36 cellular contexts compared by ENCODE assay signal in the genomic region with DNA sequence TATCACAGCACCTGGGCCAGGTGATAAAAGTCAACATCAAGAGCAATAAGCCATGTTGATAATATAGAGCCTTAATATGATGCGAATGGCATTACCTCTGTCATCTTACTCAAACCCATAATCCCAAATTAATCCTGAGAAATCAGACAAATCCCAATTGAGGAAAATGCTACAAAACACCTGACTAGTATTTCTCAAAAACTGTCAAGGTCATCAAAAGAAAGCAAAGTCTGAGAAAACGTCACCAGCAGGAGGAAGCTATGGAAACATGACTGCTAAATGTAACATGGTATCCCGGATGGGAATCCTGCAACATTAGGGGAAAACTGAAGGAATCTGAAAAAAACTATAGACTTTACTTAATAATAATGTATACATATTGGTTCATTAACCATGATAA. TPM values are rescaled to one million over a fixed set of nuclear protein-coding genes. Genes with fewer than 3 reads are reported as not detected.
"Had no signal": no experiment of that assay in that cellular context is flagged by ENCODE, and none has a peak within 500 bp of the region (broad histone marks: within the 10 kb centered on the region; RNA-seq: fewer than 3 reads in every experiment).

No MANE protein-coding gene starts in this region.

- H3K27me3 ChIP-seq: ascending aorta, body of pancreas, breast epithelium had no signal

- FAIRE-seq: astrocyte, bronchial epithelial cell had no signal

- ATAC-seq: activated naive CD4-positive, alpha-beta T cell treated with anti-CD3 and anti-CD28 coated beads, Interleukin-2, amount 50 U/mL, for 72 hours; activated naive CD8-positive, alpha-beta T cell treated with anti-CD3 and anti-CD28 coated beads, Interleukin-2, amount 50 U/mL, for 24 hours; activated T-cell treated with anti-CD3 and anti-CD28 coated beads, Interleukin-2, amount 50 U/mL, for 4 hours; activated T-cell treated with anti-CD3 and anti-CD28 coated beads, Interleukin-2, amount 50 U/mL, for 72 hours; activated T-helper 17 cell treated with anti-CD3 and anti-CD28 coated beads, Interleukin-2, amount 50 U/mL, for 72 hours; body of pancreas had no signal

- H3K27ac ChIP-seq: adrenal gland, ascending aorta, body of pancreas, brain microvascular endothelial cell, breast epithelium, cardiac muscle cell had no signal

- H3K36me3 ChIP-seq: adrenal gland, ascending aorta, brain microvascular endothelial cell, breast epithelium, cardiac muscle cell had no signal

- H3K4me1 ChIP-seq: adrenal gland, ascending aorta, body of pancreas, breast epithelium had no signal

- H3K9me3 ChIP-seq: body of pancreas had no signal

- DNase-seq: activated effector memory CD4-positive, alpha-beta T cell treated with anti-CD3 and anti-CD28 coated beads, Interleukin-2, amount 50 U/mL, for 16 hours; activated effector memory CD4-positive, alpha-beta T cell treated with Interleukin-2 at 50 U/mL for 16 hours; activated gamma-delta T cell; activated gamma-delta T cell treated with Interleukin-2 at 50 U/mL for 16 hours; activated naive CD4-positive, alpha-beta T cell; activated naive CD4-positive, alpha-beta T cell treated with anti-CD3 and anti-CD28 coated beads for 36 hours; activated naive CD4-positive, alpha-beta T cell treated with anti-CD3 and anti-CD28 coated beads, Interleukin-2, amount 10 ng/mL, durations not matched to agents 7 days and 5 days; activated naive CD4-positive, alpha-beta T cell treated with anti-CD3 and anti-CD28 coated beads, Interleukin-2, amount 50 U/mL, for 16 hours; activated naive CD4-positive, alpha-beta T cell treated with Interleukin-2 at 50 U/mL for 16 hours; activated naive CD8-positive, alpha-beta T cell treated with anti-CD3 and anti-CD28 coated beads for 36 hours; activated naive CD8-positive, alpha-beta T cell treated with anti-CD3 and anti-CD28 coated beads, Interleukin-2, amount 10 ng/mL, durations not matched to agents 7 days and 5 days; activated naive CD8-positive, alpha-beta T cell treated with anti-CD3 and anti-CD28 coated beads, Interleukin-2, amount 50 U/mL, for 24 hours; activated T-cell treated with anti-CD3 and anti-CD28 coated beads, Interleukin-2, amount 50 U/mL, for 1 hour; activated T-cell treated with anti-CD3 and anti-CD28 coated beads, Interleukin-2, amount 50 U/mL, for 24 hours; activated T-cell treated with anti-CD3 and anti-CD28 coated beads, Interleukin-2, amount 50 U/mL, for 4 hours; activated T-cell treated with anti-CD3 and anti-CD28 coated beads, Interleukin-2, amount 50 U/mL, for 48 hours; activated T-cell treated with anti-CD3 and anti-CD28 coated beads, Interleukin-2, amount 50 U/mL, for 72 hours; adrenal gland; amniotic stem cell; amygdala; anterior cingulate cortex; aorta; body of pancreas; brain microvascular endothelial cell; caudate nucleus; central memory CD4-positive, alpha-beta T cell; cerebellar nuclear complex had no signal

- H3K4me3 ChIP-seq: adrenal gland, ascending aorta, body of pancreas, breast epithelium, cardiac muscle cell had no signal

RNA-seq across cellular contexts. Expression of a gene that starts 29.6 kb away (rescaled TPM):
- total RNA-seq: activated naive CD4-positive, alpha-beta T cell treated with anti-CD3 and anti-CD28 coated beads for 36 hours; ascending aorta; astrocyte; cardiac muscle cell; cardiac septum; chondrocyte had no signal
- polyA plus RNA-seq: aorta, cardiac muscle cell had no signal
